Comparison of ENCODE assay signal across 19 cellular contexts in the genomic region with DNA sequence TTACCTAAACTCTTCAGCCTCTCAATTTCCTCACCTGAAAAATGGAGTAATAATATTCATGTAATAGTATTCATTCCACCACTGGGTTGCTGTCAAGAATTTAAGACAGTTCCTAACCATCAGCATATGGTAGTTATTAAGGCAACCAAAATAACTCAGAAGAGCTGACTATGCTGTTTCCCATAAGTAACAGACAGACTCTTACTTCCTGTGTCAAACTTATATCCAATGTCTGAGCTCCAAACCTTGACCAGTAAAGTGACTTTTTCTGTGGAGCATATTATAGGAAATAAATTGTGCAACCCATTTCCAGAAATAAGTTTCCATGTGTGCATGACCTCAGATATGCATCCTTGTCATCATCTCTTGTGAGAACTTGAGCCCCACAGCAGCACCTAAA.
DNase-seq lines count a peak whose midpoint lies in the region; ATAC-seq and TF ChIP-seq lines count a peak whose summit lies in the region.
"Had no signal": no experiment of that assay in that cellular context is flagged by ENCODE, and none has a peak within 500 bp of the region (broad histone marks: within the 10 kb centered on the region; RNA-seq: fewer than 3 reads in every experiment).

No MANE protein-coding gene starts in this region.

- H4K20me1 ChIP-seq in OCI-LY7 (ENCODE audit: insufficient read depth, low read length), result no peaks in the 10 kb centered on the region; the same call in 1 of the 2 replicates

- H3K9me3 Mint-ChIP-seq in activated T-cell treated with anti-CD3 and anti-CD28 coated beads, Interleukin-2, amount 50 U/mL, for 24 hours, result no peaks in the 10 kb centered on the region
- H3K9me3 Mint-ChIP-seq in activated T-cell treated with anti-CD3 and anti-CD28 coated beads, Interleukin-2, amount 50 U/mL, for 4 hours, result no peaks in the 10 kb centered on the region
- H3K9me3 Mint-ChIP-seq: activated T-helper 1 cell treated with anti-CD3 and anti-CD28 coated beads, Interleukin-12 subunit alpha, Interleukin-12 subunit beta, Interleukin-2, Interleukin-4 antibody, amounts not matched to agents 30 ng/mL and 10 ng/mL and 1 ng/mL, durations not matched to agents 14 hours and 24 hours and 36 hours; stimulated activated naive CD8-positive, alpha-beta T cell treated with anti-CD3 and anti-CD28 coated beads, Interleukin-15, amount 100 ng/mL, for 72 hours had no signal

- no peak overlapping the region for H3K4me3 Mint-ChIP-seq in activated T-cell treated with anti-CD3 and anti-CD28 coated beads, Interleukin-2, amount 50 U/mL, for 24 hours
- H3K4me3 Mint-ChIP-seq in activated T-cell treated with anti-CD3 and anti-CD28 coated beads, Interleukin-2, amount 50 U/mL, for 4 hours, result no peak overlapping the region
- H3K4me3 Mint-ChIP-seq: activated T-helper 1 cell treated with anti-CD3 and anti-CD28 coated beads, Interleukin-12 subunit alpha, Interleukin-12 subunit beta, Interleukin-2, Interleukin-4 antibody, amounts not matched to agents 30 ng/mL and 10 ng/mL and 1 ng/mL, durations not matched to agents 14 hours and 24 hours and 36 hours had no signal

- no TSS peak for BruUV-seq in OCI-LY7 (replicated peaks; lab: Mats Ljungman, UMichigan)

- peaks cover 7% of the 10 kb centered on the region for H3K4me1 ChIP-seq in adipocyte (ENCODE audit: control insufficient read depth, insufficient read depth, low read length)
- peaks cover 21% of the 10 kb centered on the region for H3K4me1 ChIP-seq in OCI-LY7 (ENCODE audit: insufficient read depth, low read length, poor library complexity, severe bottlenecking)
- no peaks in the 10 kb centered on the region for H3K4me1 ChIP-seq in trophoblast cell (ENCODE audit: control insufficient read depth in 1 of 2, insufficient read depth in 2 of 2, low read length in 2 of 2)
- H3K4me1 ChIP-seq: ascending aorta, Caco-2, gastroesophageal sphincter had no signal

- no peak overlapping the region for H3K4me2 ChIP-seq in OCI-LY7 (ENCODE audit: low read length)
- no peak overlapping the region for H3K4me2 ChIP-seq in trophoblast cell (ENCODE audit: low read length)

- H2AFZ ChIP-seq in OCI-LY7 (ENCODE audit: low read length) (no peak overlapping the region), trophoblast cell (ENCODE audit: insufficient read depth, low read length, poor library complexity) (no peak overlapping the region)

- no peaks in the 10 kb centered on the region for H3K27me3 Mint-ChIP-seq in activated T-cell treated with anti-CD3 and anti-CD28 coated beads, Interleukin-2, amount 50 U/mL, for 24 hours
- peaks cover 2% of the 10 kb centered on the region for H3K27me3 Mint-ChIP-seq in activated T-cell treated with anti-CD3 and anti-CD28 coated beads, Interleukin-2, amount 50 U/mL, for 4 hours (ENCODE audit: low read depth)
- H3K27me3 Mint-ChIP-seq: stimulated activated naive CD8-positive, alpha-beta T cell treated with anti-CD3 and anti-CD28 coated beads, Interleukin-15, amount 100 ng/mL, for 72 hours had no signal

- H3K23ac ChIP-seq in trophoblast cell (ENCODE audit: low read length), result no peak overlapping the region

- no peak overlapping the region for H4K8ac ChIP-seq in trophoblast cell (ENCODE audit: low read depth, low read length)

- H3K9ac ChIP-seq in adipocyte (ENCODE audit: low read length), result no peak overlapping the region
- no peak overlapping the region for H3K9ac ChIP-seq in trophoblast cell (ENCODE audit: low read length)

- CTCF ChIA-PET in OCI-LY7 (lab: Charles Lee; ENCODE audit: unreplicated experiment), result no interaction called here

- no peak overlapping the region for H2BK12ac ChIP-seq in trophoblast cell (ENCODE audit: low read length)

- no peak overlapping the region for H3K14ac ChIP-seq in trophoblast cell (ENCODE audit: low read length)

- H3K4ac ChIP-seq in trophoblast cell (ENCODE audit: low read depth, low read length), result no peak overlapping the region

- TF ChIP-seq CTCF in HFF-Myc (IDR thresholded peaks at IDR 0.05; ENCODE audit: low read depth, low read length, missing control alignments), result no peak
- no peak for TF ChIP-seq CTCF in OCI-LY7 (conservative IDR thresholded peaks at IDR 0.05; ENCODE audit: low read length)

- H3K27ac Mint-ChIP-seq in activated T-cell treated with anti-CD3 and anti-CD28 coated beads, Interleukin-2, amount 50 U/mL, for 24 hours, result peak overlapping the region; percentile 79

- H3K4me3 ChIP-seq in HFF-Myc (replicated peaks; ENCODE audit: low read depth, low read length), result no peak overlapping the region
- H3K4me3 ChIP-seq in adipocyte (ENCODE audit: low read length), result no peak overlapping the region
- H3K4me3 ChIP-seq in skeletal muscle cell (ENCODE audit: low read depth, low read length), result no peak overlapping the region
- H3K4me3 ChIP-seq in OCI-LY7 (ENCODE audit: low read depth, low read length, poor library complexity, severe bottlenecking), result no peak overlapping the region
- H3K4me3 ChIP-seq in trophoblast cell (ENCODE audit: low read depth, low read length), result no peak overlapping the region
- H3K4me3 ChIP-seq: ascending aorta, gastroesophageal sphincter, GM12878 had no signal

- no peak for ATAC-seq in activated T-cell treated with anti-CD3 and anti-CD28 coated beads, Interleukin-2, amount 50 U/mL, for 4 hours
- no peak for ATAC-seq in GM19455 (IDR thresholded peaks at IDR 0.05; ENCODE audit: unreplicated experiment)
- ATAC-seq: gastroesophageal sphincter; GM12878; left colon; SK-N-SH treated with all-trans-retinoic acid at 6 μM for 48 hours; stimulated activated naive CD8-positive, alpha-beta T cell treated with anti-CD3 and anti-CD28 coated beads, Interleukin-15, amount 100 ng/mL, for 72 hours had no signal

- H3K79me2 ChIP-seq in OCI-LY7 (ENCODE audit: insufficient read depth, low read depth, low read length) (no peaks in the 10 kb centered on the region), trophoblast cell (ENCODE audit: control insufficient read depth, insufficient read depth, low read length, poor library complexity) (no peaks in the 10 kb centered on the region)

- H3K36me3 ChIP-seq in adipocyte (ENCODE audit: control insufficient read depth, insufficient read depth, low read length, severe bottlenecking) (no peaks in the 10 kb centered on the region), OCI-LY7 (ENCODE audit: insufficient read depth, low read length) (peaks cover 99% of the 10 kb centered on the region), trophoblast cell (ENCODE audit: control insufficient read depth in 1 of 2, insufficient read depth in 2 of 2, low read length in 2 of 2) (no peaks in the 10 kb centered on the region)
- H3K36me3 ChIP-seq: ascending aorta, gastroesophageal sphincter had no signal

- H3K9me2 ChIP-seq in OCI-LY7 (ENCODE audit: insufficient read depth, low read length), result no peaks in the 10 kb centered on the region

- no peak overlapping the region for H2BK120ac ChIP-seq in trophoblast cell (ENCODE audit: insufficient read depth, low read length, poor library complexity)

- POLR2A ChIA-PET in OCI-LY7 (lab: Charles Lee), result interaction anchor here (0.6 to 1.6 kb wide), 8 partner anchors 8 to 605 kb away, joined by 3 to 5 read pairs (median 3); no protein-coding TSS in a partner anchor

- H4K12ac ChIP-seq in trophoblast cell (ENCODE audit: low read depth, low read length), result no peak overlapping the region

- H3K79me1 ChIP-seq in trophoblast cell (ENCODE audit: low read length), result no peaks in the 10 kb centered on the region

- DNase-seq in activated T-cell treated with anti-CD3 and anti-CD28 coated beads, Interleukin-2, amount 50 U/mL, for 24 hours, result no peak
- no peak for DNase-seq in activated T-cell treated with anti-CD3 and anti-CD28 coated beads, Interleukin-2, amount 50 U/mL, for 4 hours
- DNase-seq in HFF-Myc (ENCODE audit: extremely low read depth, low read depth) (peak; percentile 38), adipocyte (ENCODE audit: low read depth) (peak; percentile 24), skeletal muscle cell (ENCODE audit: low read depth) (peak; percentile 19), OCI-LY7 (ENCODE audit: low spot score) (no peak), trophoblast cell (no peak)
- DNase-seq: Caco-2; GOT3; left colon; NCI-H1048; NCI-H748 treated with DMSO at 0.1 percent for 48 hours; stimulated activated naive CD8-positive, alpha-beta T cell treated with anti-CD3 and anti-CD28 coated beads, Interleukin-15, amount 100 ng/mL, for 72 hours had no signal

- H2AK5ac ChIP-seq in trophoblast cell (ENCODE audit: low read length), result no peak overlapping the region

- H3K27ac ChIP-seq in OCI-LY7 (ENCODE audit: low read depth, low read length, poor library complexity, severe bottlenecking) (no peak overlapping the region), trophoblast cell (ENCODE audit: low read depth, low read length) (no peak overlapping the region)
- H3K27ac ChIP-seq: ascending aorta, gastroesophageal sphincter had no signal

- H3K9me3 ChIP-seq in adipocyte (ENCODE audit: control insufficient read depth, low read length) (no peaks in the 10 kb centered on the region), OCI-LY7 (ENCODE audit: low read length) (no peaks in the 10 kb centered on the region), trophoblast cell (ENCODE audit: insufficient read depth, low read depth, low read length) (peaks cover 4% of the 10 kb centered on the region)
- H3K9me3 ChIP-seq: ascending aorta, Caco-2, gastroesophageal sphincter had no signal

- H3K18ac ChIP-seq in trophoblast cell (ENCODE audit: low read length), result no peak overlapping the region

- H3K27me3 ChIP-seq in adipocyte (replicated peaks; ENCODE audit: control insufficient read depth, insufficient read depth, low read length) (peaks cover 6% of the 10 kb centered on the region), trophoblast cell (ENCODE audit: insufficient read depth, low read length) (no peaks in the 10 kb centered on the region)
- H3K27me3 ChIP-seq: ascending aorta, gastroesophageal sphincter had no signal

- H3K36me3 Mint-ChIP-seq in activated T-cell treated with anti-CD3 and anti-CD28 coated beads, Interleukin-2, amount 50 U/mL, for 24 hours (ENCODE audit: low read depth), result peaks cover 89% of the 10 kb centered on the region
- H3K36me3 Mint-ChIP-seq in activated T-cell treated with anti-CD3 and anti-CD28 coated beads, Interleukin-2, amount 50 U/mL, for 4 hours (ENCODE audit: insufficient read depth), result peaks cover 31% of the 10 kb centered on the region

- intact Hi-C loops in OCI-LY7 (cut with micrococcal nuclease; ENCODE audit: unreplicated experiment), result no loop called here

- no peak overlapping the region for H4K91ac ChIP-seq in trophoblast cell (ENCODE audit: low read depth, low read length)

- H3K4me1 Mint-ChIP-seq in activated T-cell treated with anti-CD3 and anti-CD28 coated beads, Interleukin-2, amount 50 U/mL, for 24 hours (ENCODE audit: low read depth), result peaks cover 75% of the 10 kb centered on the region
- peaks cover 66% of the 10 kb centered on the region for H3K4me1 Mint-ChIP-seq in activated T-cell treated with anti-CD3 and anti-CD28 coated beads, Interleukin-2, amount 50 U/mL, for 4 hours (ENCODE audit: low read depth)

- H2BK5ac ChIP-seq in trophoblast cell (ENCODE audit: low read depth, low read length, poor library complexity), result no peak overlapping the region

Comparison
In these comparisons a context has a peak if more than half of its experiments do, and no peak if none do; other contexts are left out.
1. DNase-seq: peak in HFF-Myc (single experiment), adipocyte (single experiment) and skeletal muscle cell (single experiment); none in activated T-cell treated with anti-CD3 and anti-CD28 coated beads, Interleukin-2, amount 50 U/mL, for 24 hours (single experiment), activated T-cell treated with anti-CD3 and anti-CD28 coated beads, Interleukin-2, amount 50 U/mL, for 4 hours (single experiment), OCI-LY7 (single experiment) and trophoblast cell (0 of 2).